9 cellular contexts compared by ENCODE assay signal in genomic region chr11:44760917-44761545, GRCh38. TPM values are rescaled to one million over a fixed set of nuclear protein-coding genes. Genes with fewer than 3 reads are reported as not detected.
DNase-seq lines count a peak whose midpoint lies in the region; ATAC-seq and TF ChIP-seq lines count a peak whose summit lies in the region.
"Had no signal": no experiment of that assay in that cellular context is flagged by ENCODE, and none has a peak within 500 bp of the region (broad histone marks: within the 10 kb centered on the region; RNA-seq: fewer than 3 reads in every experiment).

No MANE protein-coding gene starts in this region.

- no peaks in the 10 kb centered on the region for H3K36me3 Mint-ChIP-seq in activated CD8-positive, alpha-beta memory T cell treated with anti-CD3 and anti-CD28 coated beads, Interleukin-2, amount 10 ng/mL, durations not matched to agents 7 days and 5 days

- 69 to 77% methylated on average over 10 of the region's 10 CpGs for WGBS in lung, 2 donors
- WGBS in spleen, 5 donors, result 76 to 83% (median 78%) methylated on average over 8 to 10 of the region's 10 CpGs

- H3K27me3 ChIP-seq in lung (ENCODE audit: control insufficient read depth, insufficient read depth) (no peaks in the 10 kb centered on the region), vagina (no peaks in the 10 kb centered on the region), spleen (replicated peaks in 1 of 7) (no peaks in the 10 kb centered on the region)

- H3K27ac ChIP-seq in lung (ENCODE audit: low read depth in 1 of 2, low read length in 1 of 2) (peak overlapping the region; percentile 59 to 87), vagina (peak overlapping the region; percentile 79), spleen (no peak overlapping the region)

- no peak overlapping the region for H3K4me3 Mint-ChIP-seq in activated CD8-positive, alpha-beta memory T cell treated with anti-CD3 and anti-CD28 coated beads, Interleukin-2, amount 10 ng/mL, durations not matched to agents 7 days and 5 days
- H3K4me3 Mint-ChIP-seq: B cell had no signal

- peaks cover 8% of the 10 kb centered on the region for H3K27me3 Mint-ChIP-seq in activated CD8-positive, alpha-beta memory T cell treated with anti-CD3 and anti-CD28 coated beads, Interleukin-2, amount 10 ng/mL, durations not matched to agents 7 days and 5 days

- H3K36me3 ChIP-seq in lung (ENCODE audit: control insufficient read depth in 2 of 2, insufficient read depth in 2 of 2, low read length in 2 of 2) (no peaks in the 10 kb centered on the region), vagina (no peaks in the 10 kb centered on the region), spleen (no peaks in the 10 kb centered on the region)

- CTCF ChIA-PET in activated CD8-positive, alpha-beta memory T cell treated with anti-CD3 and anti-CD28 coated beads, Interleukin-2, amount 10 ng/mL, durations not matched to agents 7 days and 5 days (lab: Charles Lee), result interaction anchor here (0.9 to 1.1 kb wide), 2 partner anchors 15 to 150 kb away, joined by 3 to 5 read pairs; no protein-coding TSS in a partner anchor

- H3K9me3 Mint-ChIP-seq in activated CD8-positive, alpha-beta memory T cell treated with anti-CD3 and anti-CD28 coated beads, Interleukin-2, amount 10 ng/mL, durations not matched to agents 7 days and 5 days (ENCODE audit: low read depth), result no peaks in the 10 kb centered on the region

- intact Hi-C loops in vagina (cut with DNase I) (no loop called here), spleen (cut with DNase I; ENCODE audit: low total_unique reads) (no loop called here)

- H3K4me3 ChIP-seq in lung, result no peak overlapping the region
- H3K4me3 ChIP-seq in vagina, result no peak overlapping the region
- no peak overlapping the region for H3K4me3 ChIP-seq in spleen

- no peak for ATAC-seq in activated CD8-positive, alpha-beta memory T cell treated with anti-CD3 and anti-CD28 coated beads, Interleukin-2, amount 10 ng/mL, durations not matched to agents 7 days and 5 days
- ATAC-seq in lung (ENCODE audit: insufficient read depth, low FRiP score) (peak; percentile 36), HG03521 (IDR thresholded peaks at IDR 0.05; ENCODE audit: unreplicated experiment) (no peak), HG03045 (IDR thresholded peaks at IDR 0.05; ENCODE audit: unreplicated experiment) (no peak)

- peak; percentile 37 for DNase-seq in activated CD8-positive, alpha-beta memory T cell treated with anti-CD3 and anti-CD28 coated beads, Interleukin-2, amount 50 U/mL, for 48 hours
- DNase-seq in activated CD8-positive, alpha-beta memory T cell treated with anti-CD3 and anti-CD28 coated beads, Interleukin-2, amount 10 ng/mL, durations not matched to agents 7 days and 5 days, result no peak
- DNase-seq in dermis blood vessel endothelial cell (peak; percentile 92), lung (ENCODE audit: low spot score) (no peak), vagina (ENCODE audit: extremely low spot score in 2 of 2) (peak in 1 of 2 donors; percentile 87), spleen (no peak)

- no peak overlapping the region for H3K27ac Mint-ChIP-seq in activated CD8-positive, alpha-beta memory T cell treated with anti-CD3 and anti-CD28 coated beads, Interleukin-2, amount 10 ng/mL, durations not matched to agents 7 days and 5 days
- H3K27ac Mint-ChIP-seq: B cell had no signal

- TF ChIP-seq POLR2A in vagina (IDR thresholded peaks at IDR 0.05), result no peak
- no peak for TF ChIP-seq POLR2A in spleen (IDR thresholded peaks at IDR 0.05)

- H3K4me1 Mint-ChIP-seq in activated CD8-positive, alpha-beta memory T cell treated with anti-CD3 and anti-CD28 coated beads, Interleukin-2, amount 10 ng/mL, durations not matched to agents 7 days and 5 days, result peaks cover 4% of the 10 kb centered on the region
- H3K4me1 Mint-ChIP-seq: B cell had no signal

- H3K4me1 ChIP-seq in lung (ENCODE audit: control insufficient read depth in 2 of 2, insufficient read depth in 2 of 2, low read length in 2 of 2) (peaks cover 6 to 30% of the 10 kb centered on the region in 2 donors), vagina (peaks cover 35% of the 10 kb centered on the region), spleen (peaks cover 0 to 20% (median 5%) of the 10 kb centered on the region in 6 donors)

- peaks cover 0 to 14% of the 10 kb centered on the region in 2 donors for H3K9me3 ChIP-seq in lung (ENCODE audit: control insufficient read depth in 2 of 2, insufficient read depth in 1 of 2, low read length in 1 of 2)
- H3K9me3 ChIP-seq in vagina, result no peaks in the 10 kb centered on the region
- peaks cover 0 to 21% (median 17%) of the 10 kb centered on the region in 8 donors for H3K9me3 ChIP-seq in spleen

- TF ChIP-seq CTCF in lung (IDR thresholded peaks at IDR 0.05; ENCODE audit: control extremely low read depth, extremely low read depth), result no peak
- no peak for TF ChIP-seq CTCF in vagina (IDR thresholded peaks at IDR 0.05)
- TF ChIP-seq CTCF in spleen (IDR thresholded peaks at IDR 0.05 in 8 of 11, conservative IDR thresholded peaks at IDR 0.05 in 3 of 11), result no peak

RNA-seq across cellular contexts. Expression of gene TSPAN18, which starts 34.3 kb away (rescaled TPM):
- 1 to 10 TPM; 3.8 to 6.1 TPM for total RNA-seq in activated CD8-positive, alpha-beta memory T cell treated with anti-CD3 and anti-CD28 coated beads, Interleukin-2, amount 10 ng/mL, durations not matched to agents 7 days and 5 days
- total RNA-seq in dermis blood vessel endothelial cell (48.3 and 74.5 TPM in 2 replicates), lung (10 to 100 TPM; 18.3 to 40.7 TPM), vagina (12.8 TPM), spleen (10 to 100 TPM; 16.5 to 47.5 (median 24.0) TPM)
- polyA plus RNA-seq in lung (10 to 100 TPM in 1 of 2 donors, 1 to 10 TPM in 1; 8.3 to 24.4 TPM), spleen (1 to 10 TPM; 2.1 to 7.9 (median 3.1) TPM)

Comparison
In these comparisons a context has a peak if more than half of its experiments do, and no peak if none do; other contexts are left out.
1. DNase-seq: peak in activated CD8-positive, alpha-beta memory T cell treated with anti-CD3 and anti-CD28 coated beads, Interleukin-2, amount 50 U/mL, for 48 hours (single experiment) and dermis blood vessel endothelial cell (single experiment); none in activated CD8-positive, alpha-beta memory T cell treated with anti-CD3 and anti-CD28 coated beads, Interleukin-2, amount 10 ng/mL, durations not matched to agents 7 days and 5 days (single experiment), lung (single experiment) and spleen (single experiment).
2. H3K27ac ChIP-seq: peak in lung (2 of 2) and vagina (single experiment); none in spleen (0 of 8).